Comparison of ENCODE assay signal across 8 cellular contexts in genomic region chr17:47276868-47277267, GRCh38. TPM values are rescaled to one million over a fixed set of nuclear protein-coding genes. Genes with fewer than 3 reads are reported as not detected.
DNase-seq lines count a peak whose midpoint lies in the region; ATAC-seq and TF ChIP-seq lines count a peak whose summit lies in the region.

No MANE protein-coding gene starts in this region.

- ATAC-seq in Right ventricle myocardium superior (ENCODE audit: poor library complexity) (peak; percentile 76), gastrocnemius medialis (peak; percentile 65 to 68), GM19035 (IDR thresholded peaks at IDR 0.05; ENCODE audit: unreplicated experiment) (no peak)

- peak overlapping the region; percentile 68 to 82 (median 74) for H3K27ac ChIP-seq in gastrocnemius medialis

- no peaks in the 10 kb centered on the region for H3K9me3 Mint-ChIP-seq in activated T-cell treated with anti-CD3 and anti-CD28 coated beads, Interleukin-2, amount 50 U/mL, for 24 hours

- H3K36me3 Mint-ChIP-seq in activated T-cell treated with anti-CD3 and anti-CD28 coated beads, Interleukin-2, amount 50 U/mL, for 24 hours (ENCODE audit: low read depth): no peaks in the 10 kb centered on the region

- no peaks in the 10 kb centered on the region for H3K4me1 Mint-ChIP-seq in activated T-cell treated with anti-CD3 and anti-CD28 coated beads, Interleukin-2, amount 50 U/mL, for 24 hours (ENCODE audit: low read depth)

- TF ChIP-seq POLR2A in gastrocnemius medialis (IDR thresholded peaks at IDR 0.05): no peak

- H3K27ac Mint-ChIP-seq in activated T-cell treated with anti-CD3 and anti-CD28 coated beads, Interleukin-2, amount 50 U/mL, for 24 hours: no peak overlapping the region

- no peak overlapping the region for H3K4me3 Mint-ChIP-seq in activated T-cell treated with anti-CD3 and anti-CD28 coated beads, Interleukin-2, amount 50 U/mL, for 24 hours

- DNase-seq in GM04504 (ENCODE audit: low read depth) (peak; percentile 88), RPMI7951 (ENCODE audit: low read depth) (peak; percentile 91), Right ventricle myocardium superior (peak; percentile 83), gastrocnemius medialis (peak; percentile 30 to 76), T-helper 9 cell (no peak), NCI-H2081 treated with DMSO at 0.1 percent for 48 hours (lab: John Stamatoyannopoulos, UW) (no peak)
- no peak for DNase-seq in activated T-cell treated with anti-CD3 and anti-CD28 coated beads, Interleukin-2, amount 50 U/mL, for 24 hours

- in situ Hi-C loops in gastrocnemius medialis (cut with MboI; ENCODE audit: low sequenced_read_pairs in 4 of 4): no loop called here

- no peak overlapping the region for H3K4me3 ChIP-seq in gastrocnemius medialis

- intact Hi-C loops in Right ventricle myocardium superior (cut with DNase I): no loop called here
- intact Hi-C loops in gastrocnemius medialis (cut with DNase I; ENCODE audit: low total_unique reads): no loop called here

- no peak for TF ChIP-seq CTCF in gastrocnemius medialis (IDR thresholded peaks at IDR 0.05 in 4 of 5, conservative IDR thresholded peaks at IDR 0.05 in 1 of 5)

- no peaks in the 10 kb centered on the region for H3K27me3 ChIP-seq in gastrocnemius medialis

- H3K9me3 ChIP-seq in gastrocnemius medialis: no peaks in the 10 kb centered on the region

- H3K36me3 ChIP-seq in gastrocnemius medialis: no peaks in the 10 kb centered on the region

- H3K4me1 ChIP-seq in gastrocnemius medialis: peaks cover 46 to 53% of the 10 kb centered on the region in 2 donors

- no peaks in the 10 kb centered on the region for H3K27me3 Mint-ChIP-seq in activated T-cell treated with anti-CD3 and anti-CD28 coated beads, Interleukin-2, amount 50 U/mL, for 24 hours

RNA-seq across cellular contexts. Expression of gene ITGB3, which starts 23.2 kb away (rescaled TPM):
- 19.7 and 26.7 TPM in 2 replicates for total RNA-seq in RPMI7951 (2014; rRNA removed; shearing (Covaris generic))
- total RNA-seq in Right ventricle myocardium superior (2.7 TPM), gastrocnemius medialis (1 to 10 TPM in 2 of 4 donors, under 1 TPM in 1, not detected in 1; 0.92 to 6.2 (median 1.9) TPM)

RNA-seq across cellular contexts. Expression of gene EFCAB13, which starts 46.9 kb away (rescaled TPM):
- 1.6 and 3.0 TPM in 2 replicates for total RNA-seq in RPMI7951 (2014; rRNA removed; shearing (Covaris generic))
- total RNA-seq in Right ventricle myocardium superior: 3.0 TPM
- total RNA-seq in gastrocnemius medialis: 1 to 10 TPM; 1.4 to 2.5 (median 1.8) TPM

Comparison
In these comparisons a context has a peak if more than half of its experiments do, and no peak if none do; other contexts are left out.
1. DNase-seq: peak in GM04504 (single experiment), RPMI7951 (single experiment), Right ventricle myocardium superior (single experiment) and gastrocnemius medialis (2 of 2); none in T-helper 9 cell (single experiment), NCI-H2081 treated with DMSO at 0.1 percent for 48 hours (single experiment) and activated T-cell treated with anti-CD3 and anti-CD28 coated beads, Interleukin-2, amount 50 U/mL, for 24 hours (single experiment).